ENCODE assay signal across 2 cellular contexts in the genomic region with DNA sequence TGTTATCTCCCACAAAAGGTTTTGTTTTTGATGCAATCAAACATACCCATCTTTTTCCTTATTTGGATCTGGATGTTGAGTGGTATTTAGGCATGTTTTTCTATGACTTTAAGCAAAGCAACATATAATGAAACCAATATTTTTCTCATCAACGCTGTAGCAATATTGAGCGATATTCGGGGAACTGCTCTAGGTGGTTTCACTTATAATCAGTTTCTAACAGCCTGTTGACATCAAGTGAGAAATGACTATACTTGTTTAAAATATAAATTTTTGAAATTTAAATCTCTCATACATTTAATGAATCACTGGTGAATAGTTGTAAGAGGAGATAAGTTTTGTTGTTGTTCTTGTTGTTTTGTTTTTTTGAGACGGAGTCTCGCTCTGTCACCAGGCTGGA.
TF ChIP-seq lines count a peak whose summit lies in the region.

No MANE protein-coding gene starts in this region.

TF ChIP-seq in A549, 52 proteins besides CTCF, POLR2A, EP300 and RAD21 (continued from another document):
- TF ChIP-seq ESRRA (IDR thresholded peaks at IDR 0.05; ENCODE audit: borderline replicate concordance, low read length): no peak
- TF ChIP-seq FOXS1 (CRISPR knock-in tag; IDR thresholded peaks at IDR 0.05): no peak
- no peak for TF ChIP-seq RARB (CRISPR knock-in tag; IDR thresholded peaks at IDR 0.05)
- no peak for TF ChIP-seq ZSCAN20 (CRISPR knock-in tag; IDR thresholded peaks at IDR 0.05)
- no peak for TF ChIP-seq MAX (IDR thresholded peaks at IDR 0.05)
- TF ChIP-seq HES2 (IDR thresholded peaks at IDR 0.05): no peak
- no peak for TF ChIP-seq TFCP2L1 (CRISPR knock-in tag; IDR thresholded peaks at IDR 0.05)
- TF ChIP-seq JUNB (IDR thresholded peaks at IDR 0.05): no peak
- TF ChIP-seq KDM1A (IDR thresholded peaks at IDR 0.05; ENCODE audit: low read depth): no peak

TF ChIP-seq in GM23338, 12 proteins besides CTCF, POLR2A, EP300 and RAD21 (continued from another document):
- TF ChIP-seq EZH2 (IDR thresholded peaks at IDR 0.05; ENCODE audit: low read depth, unreplicated experiment): no peak
- TF ChIP-seq CREB1 (CRISPR knock-in tag; IDR thresholded peaks at IDR 0.05; ENCODE audit: low read depth): no peak
- no peak for TF ChIP-seq POLR2AphosphoS5 (IDR thresholded peaks at IDR 0.05; ENCODE audit: low read depth)
- no peak for TF ChIP-seq EZH2phosphoT487 (IDR thresholded peaks at IDR 0.05; ENCODE audit: unreplicated experiment)
